In the genomic region with DNA sequence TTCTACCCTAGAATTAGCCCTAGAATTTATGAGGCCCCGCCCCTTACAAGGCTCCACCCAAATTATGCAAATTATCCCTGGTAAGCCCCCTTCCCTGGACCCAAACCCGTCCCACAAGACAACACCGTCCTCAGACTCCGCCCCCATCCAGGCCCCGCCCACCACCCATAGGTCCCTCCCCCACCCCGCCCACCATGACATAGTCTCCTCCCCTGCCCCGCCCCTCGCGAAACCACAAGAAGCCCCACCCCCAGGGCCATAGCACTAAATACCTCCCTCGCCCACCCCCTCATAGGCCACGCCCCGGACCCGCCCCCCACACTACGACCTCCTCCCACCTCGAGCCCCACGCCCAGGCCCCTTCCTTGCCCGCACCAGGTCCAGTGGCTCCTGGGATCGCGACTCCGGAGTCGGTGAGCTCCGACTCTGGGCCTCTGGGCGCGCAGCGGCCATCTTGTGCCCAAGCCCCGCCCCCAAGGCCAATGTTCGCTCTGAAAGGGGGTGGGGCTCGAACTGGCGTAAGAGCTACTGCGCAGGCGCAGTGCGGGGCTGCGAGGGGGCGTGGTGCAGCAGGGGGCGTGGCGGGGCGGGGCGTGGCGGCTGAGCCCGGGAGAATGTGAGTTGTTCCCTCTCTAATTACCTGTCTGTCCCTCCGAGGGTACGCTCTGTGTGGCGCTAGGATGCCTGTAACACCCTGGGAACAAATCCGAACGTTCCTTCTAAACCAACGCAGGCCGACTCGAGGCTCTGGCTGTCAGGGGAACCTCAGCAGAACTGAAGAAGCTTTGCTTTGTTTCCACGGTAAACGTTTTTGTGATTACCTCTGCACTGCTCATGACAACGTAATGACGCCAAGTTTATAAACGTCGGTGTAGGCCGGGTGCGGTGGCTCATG, we compare ENCODE assay signal across 8 cellular contexts. TPM values are rescaled to one million over a fixed set of nuclear protein-coding genes. Genes with fewer than 3 reads are reported as not detected.
DNase-seq lines count a peak whose midpoint lies in the region; ATAC-seq and TF ChIP-seq lines count a peak whose summit lies in the region.

A gene with protein sequence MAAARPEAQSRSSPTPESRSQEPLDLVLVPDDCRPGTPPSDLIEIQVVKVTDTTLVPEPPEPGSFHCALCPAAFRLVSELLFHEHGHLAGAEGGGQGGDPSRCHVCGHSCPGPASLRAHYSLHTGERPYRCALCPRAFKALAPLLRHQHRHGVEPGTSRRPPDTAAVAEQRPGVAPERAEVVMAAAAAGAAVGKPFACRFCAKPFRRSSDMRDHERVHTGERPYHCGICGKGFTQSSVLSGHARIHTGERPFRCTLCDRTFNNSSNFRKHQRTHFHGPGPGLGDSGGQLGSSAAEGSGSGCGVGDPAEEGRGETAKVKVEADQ (minus strand): TSS at position 458 of the 895 bp plus-strand sequence. CDS start 5 bp downstream, at position 453.

- H3K79me2 ChIP-seq in SU-DHL-6 (ENCODE audit: insufficient read depth, low read length) = no peaks in the 10 kb centered on the region
- H3K79me2 ChIP-seq in parathyroid adenoma = no peaks in the 10 kb centered on the region

- peak; percentile 51 for ATAC-seq in activated naive CD8-positive, alpha-beta T cell treated with anti-CD3 and anti-CD28 coated beads, Interleukin-2, amount 50 U/mL, for 24 hours

- H4K20me1 ChIP-seq in SU-DHL-6 (ENCODE audit: low read depth, low read length) = no peaks in the 10 kb centered on the region

- H3K27ac Mint-ChIP-seq in activated naive CD8-positive, alpha-beta T cell treated with anti-CD3 and anti-CD28 coated beads, Interleukin-2, amount 50 U/mL, for 24 hours = peak within 1 kb of the TSS; percentile 84

- H3K9me2 ChIP-seq in SU-DHL-6 (replicated peaks; ENCODE audit: insufficient read depth, low read length) = no peaks in the 10 kb centered on the region

- H2AFZ ChIP-seq in SU-DHL-6 (ENCODE audit: low read depth, low read length, severe bottlenecking) (peak within 1 kb of the TSS; percentile 54), parathyroid adenoma (peak within 1 kb of the TSS; percentile 96)

- H3K36me3 Mint-ChIP-seq in activated naive CD8-positive, alpha-beta T cell treated with anti-CD3 and anti-CD28 coated beads, Interleukin-2, amount 50 U/mL, for 24 hours (ENCODE audit: low read depth) = peaks cover 10% of the 10 kb centered on the region

- no peaks in the 10 kb centered on the region for H3K9me3 Mint-ChIP-seq in activated naive CD8-positive, alpha-beta T cell treated with anti-CD3 and anti-CD28 coated beads, Interleukin-2, amount 50 U/mL, for 24 hours

- peak within 1 kb of the TSS; percentile 44 for H3K9ac ChIP-seq in SU-DHL-6 (ENCODE audit: low read length)
- no peak within 1 kb of the TSS for H3K9ac ChIP-seq in parathyroid adenoma

- H3K4me3 ChIP-seq in SU-DHL-6 (ENCODE audit: insufficient read depth, low read length, poor library complexity, severe bottlenecking) (peak within 1 kb of the TSS; percentile 47), cardiac muscle cell (peak within 1 kb of the TSS; percentile 51), parathyroid adenoma (ENCODE audit: low read depth, low read length) (peak within 1 kb of the TSS; percentile 78), thymus (ENCODE audit: low read length) (peak within 1 kb of the TSS; percentile 65)

- H3K4me1 Mint-ChIP-seq in activated naive CD8-positive, alpha-beta T cell treated with anti-CD3 and anti-CD28 coated beads, Interleukin-2, amount 50 U/mL, for 24 hours = peaks cover 54% of the 10 kb centered on the region

- peaks cover 1% of the 10 kb centered on the region for H3K27me3 Mint-ChIP-seq in activated naive CD8-positive, alpha-beta T cell treated with anti-CD3 and anti-CD28 coated beads, Interleukin-2, amount 50 U/mL, for 24 hours

- H3K27ac ChIP-seq in SU-DHL-6 (ENCODE audit: low read depth, low read length) (peak within 1 kb of the TSS; percentile 70), cardiac muscle cell (peak within 1 kb of the TSS; percentile 99), parathyroid adenoma (peak within 1 kb of the TSS; percentile 95), thymus (ENCODE audit: low read depth) (peak within 1 kb of the TSS; percentile 99)

- WGBS in thymus = under 1% methylated on average over 56 of the region's 56 CpGs

- DNase-seq in COR-L47 (lab: John Stamatoyannopoulos, UW) = peak; percentile 96
- DNase-seq in GOT3 (lab: John Stamatoyannopoulos, UW) = peak; percentile 70
- peak; percentile 40 for DNase-seq in NCI-H1417 treated with DMSO at 0.1 percent for 48 hours (lab: John Stamatoyannopoulos, UW)
- peak; percentile 95 for DNase-seq in activated naive CD8-positive, alpha-beta T cell treated with anti-CD3 and anti-CD28 coated beads, Interleukin-2, amount 50 U/mL, for 24 hours
- DNase-seq in cardiac muscle cell (ENCODE audit: low read depth in 1 of 2, low spot score in 1 of 2) = peak; percentile 95 to 98

- peak within 1 kb of the TSS; percentile 81 for H3K4me3 Mint-ChIP-seq in activated naive CD8-positive, alpha-beta T cell treated with anti-CD3 and anti-CD28 coated beads, Interleukin-2, amount 50 U/mL, for 24 hours

- H3K9me3 ChIP-seq in SU-DHL-6 (ENCODE audit: insufficient read depth, low read length) (no peaks in the 10 kb centered on the region), cardiac muscle cell (ENCODE audit: low read depth) (no peaks in the 10 kb centered on the region), parathyroid adenoma (ENCODE audit: control insufficient read depth, low read length) (no peaks in the 10 kb centered on the region), thymus (ENCODE audit: control insufficient read depth) (no peaks in the 10 kb centered on the region)

- H3K4me1 ChIP-seq in cardiac muscle cell (ENCODE audit: low read depth) (peaks cover 3% of the 10 kb centered on the region), parathyroid adenoma (no peaks in the 10 kb centered on the region), thymus (ENCODE audit: control insufficient read depth, insufficient read depth, low read length) (peaks cover 13% of the 10 kb centered on the region)

- H3F3A ChIP-seq in SU-DHL-6 (ENCODE audit: insufficient read depth) = peaks cover 16% of the 10 kb centered on the region

- H3K27me3 ChIP-seq in SU-DHL-6 (ENCODE audit: low read length) (no peaks in the 10 kb centered on the region), cardiac muscle cell (no peaks in the 10 kb centered on the region), parathyroid adenoma (ENCODE audit: control insufficient read depth, insufficient read depth, low read length) (no peaks in the 10 kb centered on the region), thymus (ENCODE audit: control insufficient read depth, insufficient read depth) (no peaks in the 10 kb centered on the region)

- H3K36me3 ChIP-seq in SU-DHL-6 (ENCODE audit: low read length) = no peaks in the 10 kb centered on the region
- H3K36me3 ChIP-seq in cardiac muscle cell = peaks cover 2% of the 10 kb centered on the region
- H3K36me3 ChIP-seq in parathyroid adenoma (ENCODE audit: control insufficient read depth, insufficient read depth, low read length) = no peaks in the 10 kb centered on the region
- peaks cover 12% of the 10 kb centered on the region for H3K36me3 ChIP-seq in thymus (ENCODE audit: control insufficient read depth, insufficient read depth)

- H3K4me2 ChIP-seq in SU-DHL-6 (ENCODE audit: low read depth, low read length, poor library complexity, severe bottlenecking) = peak within 1 kb of the TSS; percentile 61
- peak within 1 kb of the TSS; percentile 67 for H3K4me2 ChIP-seq in parathyroid adenoma (ENCODE audit: low read length)

- TF ChIP-seq CTCF in SU-DHL-6 (IDR thresholded peaks at IDR 0.05; ENCODE audit: insufficient read depth, low read length, poor library complexity, severe bottlenecking) (no peak), cardiac muscle cell (IDR thresholded peaks at IDR 0.05; ENCODE audit: low read depth, low read length) (no peak), parathyroid adenoma (IDR thresholded peaks at IDR 0.05) (no peak)

RNA-seq across cellular contexts. Expression of the gene that starts here (rescaled TPM):
- 15.1 and 15.4 TPM in 2 replicates for total RNA-seq in cardiac muscle cell
- 13.3 and 14.0 TPM in 2 replicates for polyA plus RNA-seq in cardiac muscle cell
- 5.4 TPM for polyA plus RNA-seq in thymus

Comparison
In these comparisons a context has a peak if more than half of its experiments do, and no peak if none do; other contexts are left out.
1. Peak in every context shown above with its lines: DNase-seq, ATAC-seq, H3K4me3 ChIP-seq and H3K27ac ChIP-seq.
2. DNase-seq: peak in every context shown above with its lines; median percentile 96 in cardiac muscle cell; 96 in COR-L47; 95 in activated naive CD8-positive, alpha-beta T cell treated with anti-CD3 and anti-CD28 coated beads, Interleukin-2, amount 50 U/mL, for 24 hours; 70 in GOT3; 40 in NCI-H1417 treated with DMSO at 0.1 percent for 48 hours.